Comparison of ENCODE assay signal across 8 cellular contexts in genomic region chr12:76559277-76560082, GRCh38. TPM values are rescaled to one million over a fixed set of nuclear protein-coding genes. Genes with fewer than 3 reads are reported as not detected.
DNase-seq lines count a peak whose midpoint lies in the region; ATAC-seq and TF ChIP-seq lines count a peak whose summit lies in the region.

TSS of gene OSBPL8 (minus strand) at chr12:76559771. CDS start at chr12:76487551, 72,220 bp downstream.

- DNase-seq in NCI-H1694 treated with DMSO at 0.1 percent for 48 hours (lab: John Stamatoyannopoulos, UW), result peak; percentile 55
- DNase-seq in T-helper 17 cell, result peak; percentile 89 to 92 (median 90)
- DNase-seq in right atrium auricular region (ENCODE audit: low spot score), result peak; percentile 96
- DNase-seq in pulmonary artery endothelial cell (ENCODE audit: low read depth, low spot score), result peak; percentile 64
- DNase-seq in uterus, result peak; percentile 94 to 96

- peaks cover 6% of the 10 kb centered on the region for H3K36me3 Mint-ChIP-seq in T-helper 17 cell (ENCODE audit: low read depth)

- H3K4me1 ChIP-seq in right atrium auricular region, result peaks cover 0 to 22% of the 10 kb centered on the region in 2 donors
- no peaks in the 10 kb centered on the region for H3K4me1 ChIP-seq in uterus

- peak within 1 kb of the TSS; percentile 82 to 93 for H3K4me3 ChIP-seq in right atrium auricular region
- peak within 1 kb of the TSS; percentile 87 to 97 for H3K4me3 ChIP-seq in uterus

- intact Hi-C loops in uterus (cut with DNase I; ENCODE audit: low total_unique reads), result no loop called here

- peak within 1 kb of the TSS; percentile 93 for H3K4me3 Mint-ChIP-seq in T-helper 17 cell

- H3K4me1 Mint-ChIP-seq in T-helper 17 cell, result peaks cover 22% of the 10 kb centered on the region

- H3K27me3 ChIP-seq in right atrium auricular region (no peaks in the 10 kb centered on the region), uterus (no peaks in the 10 kb centered on the region)

- ATAC-seq in GM18498 (IDR thresholded peaks at IDR 0.05; ENCODE audit: unreplicated experiment) (peak; percentile 81), HG02938 (IDR thresholded peaks at IDR 0.05; ENCODE audit: unreplicated experiment) (peak; percentile 79), T-helper 17 cell (peak; percentile 77)

- peak; percentile 81 to 88 for TF ChIP-seq POLR2A in uterus (IDR thresholded peaks at IDR 0.05)

- H3K27ac Mint-ChIP-seq in T-helper 17 cell, result peak within 1 kb of the TSS; percentile 89

- H3K36me3 ChIP-seq in right atrium auricular region (no peaks in the 10 kb centered on the region), uterus (no peaks in the 10 kb centered on the region)

- no peaks in the 10 kb centered on the region for H3K27me3 Mint-ChIP-seq in T-helper 17 cell

- H3K9me3 ChIP-seq in T-helper 17 cell (ENCODE audit: control insufficient read depth, low read length, poor library complexity, severe bottlenecking), result no peaks in the 10 kb centered on the region
- no peaks in the 10 kb centered on the region for H3K9me3 ChIP-seq in right atrium auricular region
- H3K9me3 ChIP-seq in uterus, result no peaks in the 10 kb centered on the region

- H3K27ac ChIP-seq in angular gyrus (ENCODE audit: low read depth, low read length), result peak within 1 kb of the TSS; percentile 97
- peak within 1 kb of the TSS; percentile 91 to 97 for H3K27ac ChIP-seq in right atrium auricular region
- H3K27ac ChIP-seq in uterus, result peak within 1 kb of the TSS; percentile 95 to 96

- TF ChIP-seq CTCF in right atrium auricular region (IDR thresholded peaks at IDR 0.05) (peak; percentile 44 to 65), uterus (IDR thresholded peaks at IDR 0.05) (peak; percentile 22 to 43 (median 35))

RNA-seq across cellular contexts. Expression of gene OSBPL8, which starts in this region (rescaled TPM):
- total RNA-seq in T-helper 17 cell (100 to 1,000 TPM; 141 to 146 TPM), right atrium auricular region (10 to 100 TPM; 19.7 to 23.7 TPM), pulmonary artery endothelial cell (33.8 and 39.2 TPM in 2 replicates), uterus (100 to 1,000 TPM in 1 of 4 donors, 10 to 100 TPM in 3; 22.0 to 131 (median 69.3) TPM)

Comparison
In these comparisons a context has a peak if more than half of its experiments do, and no peak if none do; other contexts are left out.
1. Peak in every context shown above with its lines: DNase-seq, ATAC-seq, H3K4me3 ChIP-seq and H3K27ac ChIP-seq.